ENCODE assay signal across 9 cellular contexts in the genomic region with DNA sequence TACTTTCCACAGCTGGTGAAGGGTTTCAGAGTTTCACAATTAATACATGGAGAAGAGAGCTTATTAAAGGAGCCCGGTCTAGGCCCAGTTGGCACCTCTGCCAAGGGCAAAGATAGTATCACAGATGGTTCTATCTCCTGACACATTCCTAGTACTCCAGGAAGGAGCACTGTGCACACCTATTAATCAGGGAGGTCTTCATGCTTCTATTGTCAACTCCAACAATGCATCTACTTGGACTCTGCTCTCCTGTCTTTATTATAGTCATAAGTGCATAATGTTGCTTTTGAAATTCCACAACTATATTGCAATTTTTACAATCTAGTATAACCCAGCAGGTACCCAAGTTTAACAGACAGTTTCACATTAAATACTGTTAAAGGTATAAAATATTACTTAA.
"Had no signal": no experiment of that assay in that cellular context is flagged by ENCODE, and none has a peak within 500 bp of the region (broad histone marks: within the 10 kb centered on the region; RNA-seq: fewer than 3 reads in every experiment).

No MANE protein-coding gene starts in this region.

- H3K4me1 ChIP-seq: HAP-1 had no signal

- H3K36me3 ChIP-seq: HAP-1 had no signal

- H3K4me3 ChIP-seq: GM23248, HAP-1 had no signal

- H3K27ac Mint-ChIP-seq: HFFc6, IgD-negative memory B cell had no signal

- H3K27ac ChIP-seq: GM23248, HL-60 had no signal

- H3K9me3 Mint-ChIP-seq: HFFc6, IgD-negative memory B cell had no signal

- H3K9me3 ChIP-seq: HAP-1 had no signal

- H3K4me3 Mint-ChIP-seq: HFFc6, IgD-negative memory B cell had no signal

- H3K9ac ChIP-seq: GM23248 had no signal

- H3K36me3 Mint-ChIP-seq: IgD-negative memory B cell had no signal

- ATAC-seq: HCT116, HepG2 had no signal

- DNase-seq: GM23248, GOT3, H7, HFFc6 had no signal
